In genomic region chrX:120517936-120518335, GRCh38 we compare ENCODE assay signal across 17 cellular contexts. TPM values are rescaled to one million over a fixed set of nuclear protein-coding genes. Genes with fewer than 3 reads are reported as not detected.
DNase-seq lines count a peak whose midpoint lies in the region; ATAC-seq and TF ChIP-seq lines count a peak whose summit lies in the region.
"Had no signal": no experiment of that assay in that cellular context is flagged by ENCODE, and none has a peak within 500 bp of the region (broad histone marks: within the 10 kb centered on the region; RNA-seq: fewer than 3 reads in every experiment).

No MANE protein-coding gene starts in this region.

- H3K27me3 Mint-ChIP-seq in neural crest cell (ENCODE audit: low read depth) (no peaks in the 10 kb centered on the region), immature natural killer cell (ENCODE audit: low read depth in 3 of 3) (peaks cover 2 to 6% (median 2%) of the 10 kb centered on the region in 3 donors)
- H3K27me3 Mint-ChIP-seq in activated CD4-positive, alpha-beta T cell treated with anti-CD3 and anti-CD28 coated beads, Interleukin-2, amount 10 ng/mL, durations not matched to agents 24 days and 14 days = no peaks in the 10 kb centered on the region
- H3K27me3 Mint-ChIP-seq: activated CD4-positive, alpha-beta memory T cell treated with anti-CD3 and anti-CD28 coated beads for 36 hours had no signal

- H3K4me3 Mint-ChIP-seq in neural crest cell (no peak overlapping the region), immature natural killer cell (no peak overlapping the region)
- H3K4me3 Mint-ChIP-seq in activated CD4-positive, alpha-beta T cell treated with anti-CD3 and anti-CD28 coated beads, Interleukin-2, amount 10 ng/mL, durations not matched to agents 24 days and 14 days = no peak overlapping the region
- H3K4me3 Mint-ChIP-seq: activated CD4-positive, alpha-beta memory T cell treated with anti-CD3 and anti-CD28 coated beads for 36 hours; T-helper 2 cell treated with Interferon-gamma antibody and Interleukin-4, amounts not matched to agents 5 μg/mL and 100 μg/mL, for 36 hours had no signal

- intact Hi-C loops in activated CD4-positive, alpha-beta T cell treated with anti-CD3 and anti-CD28 coated beads, Interleukin-2, amount 10 ng/mL, durations not matched to agents 24 days and 14 days (cut with micrococcal nuclease) = no loop called here

- H3K27ac Mint-ChIP-seq in neural crest cell (ENCODE audit: unreplicated experiment) (peak overlapping the region; percentile 4), immature natural killer cell (no peak overlapping the region)
- no peak overlapping the region for H3K27ac Mint-ChIP-seq in activated CD4-positive, alpha-beta T cell treated with anti-CD3 and anti-CD28 coated beads, Interleukin-2, amount 10 ng/mL, durations not matched to agents 24 days and 14 days
- H3K27ac Mint-ChIP-seq: activated CD4-positive, alpha-beta memory T cell treated with anti-CD3 and anti-CD28 coated beads for 36 hours; T-helper 2 cell treated with Interferon-gamma antibody and Interleukin-4, amounts not matched to agents 5 μg/mL and 100 μg/mL, for 36 hours had no signal

- in situ Hi-C loops in Caki2 (cut with HindIII; ENCODE audit: low pct_unique_long_range_greater_than_20kb, low sequenced_read_pairs) = no loop called here

- H3K27ac ChIP-seq in epithelial cell of prostate = peak overlapping the region; percentile 54
- H3K27ac ChIP-seq: C4-2B, KMS-11, uterus had no signal

- peak; percentile 71 for DNase-seq in Caki2 (ENCODE audit: low read depth)
- DNase-seq in RPMI7951 (ENCODE audit: low read depth) = peak; percentile 11
- DNase-seq in epithelial cell of prostate (ENCODE audit: low read depth, low spot score) = peak; percentile 12
- DNase-seq in neural crest cell (ENCODE audit: low read depth, low spot score) = no peak
- no peak for DNase-seq in immature natural killer cell
- DNase-seq in C1 segment of cervical spinal cord (lab: John Stamatoyannopoulos, UW) = no peak
- DNase-seq in activated CD4-positive, alpha-beta T cell treated with anti-CD3 and anti-CD28 coated beads, Interleukin-2, amount 10 ng/mL, durations not matched to agents 24 days and 14 days = no peak
- DNase-seq: activated CD4-positive, alpha-beta memory T cell treated with anti-CD3 and anti-CD28 coated beads for 36 hours; GDM1; NCI-H2029; NCI-H748 treated with DMSO at 0.1 percent for 48 hours; Right ventricle myocardium superior; uterus had no signal

- ATAC-seq in GM19455 (IDR thresholded peaks at IDR 0.05; ENCODE audit: unreplicated experiment) = no peak

- peaks cover 7% of the 10 kb centered on the region for H3K9me3 Mint-ChIP-seq in neural crest cell
- H3K9me3 Mint-ChIP-seq in immature natural killer cell = no peaks in the 10 kb centered on the region
- H3K9me3 Mint-ChIP-seq in activated CD4-positive, alpha-beta T cell treated with anti-CD3 and anti-CD28 coated beads, Interleukin-2, amount 10 ng/mL, durations not matched to agents 24 days and 14 days = no peaks in the 10 kb centered on the region
- H3K9me3 Mint-ChIP-seq: T-helper 2 cell treated with Interferon-gamma antibody and Interleukin-4, amounts not matched to agents 5 μg/mL and 100 μg/mL, for 36 hours had no signal

- H3K36me3 Mint-ChIP-seq in neural crest cell (ENCODE audit: low read depth) = peaks cover 5% of the 10 kb centered on the region
- H3K36me3 Mint-ChIP-seq in immature natural killer cell = no peaks in the 10 kb centered on the region
- peaks cover under 1% of the 10 kb centered on the region for H3K36me3 Mint-ChIP-seq in activated CD4-positive, alpha-beta T cell treated with anti-CD3 and anti-CD28 coated beads, Interleukin-2, amount 10 ng/mL, durations not matched to agents 24 days and 14 days (ENCODE audit: low read depth)

- no peak for TF ChIP-seq CTCF in neural crest cell (conservative IDR thresholded peaks at IDR 0.05)

- H3K4me1 Mint-ChIP-seq in neural crest cell = no peaks in the 10 kb centered on the region
- peaks cover 0 to 1% of the 10 kb centered on the region in 2 donors for H3K4me1 Mint-ChIP-seq in immature natural killer cell
- no peaks in the 10 kb centered on the region for H3K4me1 Mint-ChIP-seq in activated CD4-positive, alpha-beta T cell treated with anti-CD3 and anti-CD28 coated beads, Interleukin-2, amount 10 ng/mL, durations not matched to agents 24 days and 14 days

RNA-seq across cellular contexts. Expression of gene CUL4B, which starts 42.8 kb away (rescaled TPM):
- 18.6 and 20.5 TPM in 2 replicates for total RNA-seq in Caki2 (2014; rRNA removed; shearing (Covaris generic); ENCODE audit: low replicate concordance)
- total RNA-seq in RPMI7951 (2014; rRNA removed; shearing (Covaris generic)) = 29.1 and 39.4 TPM in 2 replicates
- 46.7 and 52.2 TPM in 2 replicates for total RNA-seq in neural crest cell
- 10 to 100 TPM; 16.8 to 28.7 (median 17.0) TPM for polyA plus RNA-seq in immature natural killer cell
- total RNA-seq in activated CD4-positive, alpha-beta T cell treated with anti-CD3 and anti-CD28 coated beads, Interleukin-2, amount 10 ng/mL, durations not matched to agents 24 days and 14 days = 30.4 and 30.5 TPM in 2 replicates

RNA-seq across cellular contexts. Expression of gene LAMP2, which starts 48.8 kb away (rescaled TPM):
- total RNA-seq in Caki2 (2014; rRNA removed; shearing (Covaris generic); ENCODE audit: low replicate concordance) = 127 and 128 TPM in 2 replicates
- 118 and 142 TPM in 2 replicates for total RNA-seq in RPMI7951 (2014; rRNA removed; shearing (Covaris generic))
- 40.1 and 45.5 TPM in 2 replicates for total RNA-seq in neural crest cell
- 100 to 1,000 TPM; 102 to 191 (median 113) TPM for polyA plus RNA-seq in immature natural killer cell
- total RNA-seq in activated CD4-positive, alpha-beta T cell treated with anti-CD3 and anti-CD28 coated beads, Interleukin-2, amount 10 ng/mL, durations not matched to agents 24 days and 14 days = 42.6 and 44.3 TPM in 2 replicates

Comparison
In these comparisons a context has a peak if more than half of its experiments do, and no peak if none do; other contexts are left out.
1. DNase-seq: peak in Caki2 (single experiment), RPMI7951 (single experiment) and epithelial cell of prostate (single experiment); none in neural crest cell (single experiment), immature natural killer cell (0 of 3), C1 segment of cervical spinal cord (0 of 14) and activated CD4-positive, alpha-beta T cell treated with anti-CD3 and anti-CD28 coated beads, Interleukin-2, amount 10 ng/mL, durations not matched to agents 24 days and 14 days (single experiment).